In the genomic region with DNA sequence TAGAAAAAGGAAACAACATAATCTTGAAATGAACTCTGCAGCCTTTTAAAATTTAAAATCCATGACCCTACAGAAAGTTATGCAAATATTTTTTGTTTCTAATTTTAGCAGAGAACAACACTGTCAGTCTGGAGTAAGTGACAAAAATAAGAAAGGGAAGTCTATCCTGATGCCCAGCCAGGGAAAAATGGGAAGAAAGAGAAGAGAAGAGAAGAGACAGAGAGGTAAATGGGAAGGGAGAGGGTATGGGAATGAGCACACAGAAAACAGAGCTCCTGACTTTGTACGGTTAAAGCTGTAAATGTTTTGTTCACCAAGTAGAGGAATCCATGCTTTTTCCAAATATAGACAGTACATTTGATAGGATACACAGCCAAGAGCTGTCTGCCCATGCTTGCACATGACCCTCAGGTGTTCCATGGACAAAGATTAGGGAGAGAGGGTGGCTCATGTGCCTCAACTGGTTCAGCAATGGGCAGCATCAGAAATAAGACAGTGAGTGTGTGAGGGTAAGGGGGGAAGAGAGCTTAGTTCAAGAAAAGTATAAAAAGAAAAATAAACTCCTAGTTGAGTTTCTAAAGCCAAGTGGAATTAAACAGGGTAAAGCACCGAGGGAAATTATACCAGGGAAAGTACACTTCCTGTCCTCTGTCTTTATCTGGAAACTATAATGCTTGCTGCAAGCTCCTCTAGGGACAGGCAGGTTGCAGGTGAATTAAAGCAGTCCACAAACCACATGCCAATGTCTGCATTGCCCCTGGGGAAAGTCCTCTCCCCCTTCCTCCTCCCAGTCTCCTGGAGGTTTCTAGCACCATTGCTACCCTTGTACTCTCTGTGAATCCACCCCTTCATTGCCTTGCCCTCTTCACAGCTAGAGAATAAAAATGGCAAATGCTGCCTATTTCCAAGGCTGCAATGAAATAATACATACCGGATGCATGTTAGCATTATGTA, we compare ENCODE assay signal across 9 cellular contexts. TPM values are rescaled to one million over a fixed set of nuclear protein-coding genes. Genes with fewer than 3 reads are reported as not detected.
DNase-seq lines count a peak whose midpoint lies in the region; ATAC-seq and TF ChIP-seq lines count a peak whose summit lies in the region.
"Had no signal": no experiment of that assay in that cellular context is flagged by ENCODE, and none has a peak within 500 bp of the region (broad histone marks: within the 10 kb centered on the region; RNA-seq: fewer than 3 reads in every experiment).

No MANE protein-coding gene starts in this region.

- peaks cover 2% of the 10 kb centered on the region for H3K36me3 Mint-ChIP-seq in activated CD8-positive, alpha-beta memory T cell treated with anti-CD3 and anti-CD28 coated beads, Interleukin-2, amount 10 ng/mL, durations not matched to agents 7 days and 5 days
- no peaks in the 10 kb centered on the region for H3K36me3 Mint-ChIP-seq in activated naive CD8-positive, alpha-beta T cell treated with anti-CD3 and anti-CD28 coated beads, Interleukin-2, amount 50 U/mL, for 24 hours (ENCODE audit: low read depth)

- peak overlapping the region in 1 of 3 donors; percentile 3 for H3K4me3 ChIP-seq in right lobe of liver
- peak overlapping the region; percentile 24 to 27 for H3K4me3 ChIP-seq in tibial artery

- intact Hi-C loops in right lobe of liver (cut with DNase I): no loop called here
- intact Hi-C loops in tibial artery (cut with DNase I; ENCODE audit: low total_unique reads): no loop called here

- H3K36me3 ChIP-seq in right lobe of liver (no peaks in the 10 kb centered on the region), tibial artery (no peaks in the 10 kb centered on the region)

- peaks cover 2 to 50% (median 15%) of the 10 kb centered on the region in 4 donors for H3K4me1 ChIP-seq in right lobe of liver
- H3K4me1 ChIP-seq in tibial artery: peaks cover 0 to 92% (median 42%) of the 10 kb centered on the region in 4 donors

- peak overlapping the region; percentile 81 for H3K27ac Mint-ChIP-seq in activated CD8-positive, alpha-beta memory T cell treated with anti-CD3 and anti-CD28 coated beads, Interleukin-2, amount 10 ng/mL, durations not matched to agents 7 days and 5 days
- peak overlapping the region; percentile 21 for H3K27ac Mint-ChIP-seq in activated naive CD8-positive, alpha-beta T cell treated with anti-CD3 and anti-CD28 coated beads, Interleukin-2, amount 50 U/mL, for 24 hours

- 56% methylated on average over 3 of the region's 3 CpGs for WGBS in right lobe of liver (ENCODE audit: insufficient coverage, low coverage, low lambda C conversion rate, missing lambda C conversion rate)

- no peaks in the 10 kb centered on the region for H3K9me3 Mint-ChIP-seq in activated CD8-positive, alpha-beta memory T cell treated with anti-CD3 and anti-CD28 coated beads, Interleukin-2, amount 10 ng/mL, durations not matched to agents 7 days and 5 days (ENCODE audit: low read depth)
- H3K9me3 Mint-ChIP-seq in activated naive CD8-positive, alpha-beta T cell treated with anti-CD3 and anti-CD28 coated beads, Interleukin-2, amount 50 U/mL, for 24 hours: no peaks in the 10 kb centered on the region

- H3K27ac ChIP-seq in right lobe of liver (peak overlapping the region in 1 of 3 donors; percentile 64), tibial artery (peak overlapping the region; percentile 55 to 67)

- TF ChIP-seq POLR2A in right lobe of liver (IDR thresholded peaks at IDR 0.05): no peak

- H3K9me3 ChIP-seq in right lobe of liver (no peaks in the 10 kb centered on the region), tibial artery (no peaks in the 10 kb centered on the region)

- no peak for ATAC-seq in activated CD8-positive, alpha-beta memory T cell treated with anti-CD3 and anti-CD28 coated beads, Interleukin-2, amount 10 ng/mL, durations not matched to agents 7 days and 5 days
- no peak for ATAC-seq in activated naive CD8-positive, alpha-beta T cell treated with anti-CD3 and anti-CD28 coated beads, Interleukin-2, amount 50 U/mL, for 24 hours
- ATAC-seq in right lobe of liver: peak; percentile 7 to 51 (median 40)

- DNase-seq in activated CD8-positive, alpha-beta memory T cell treated with anti-CD3 and anti-CD28 coated beads, Interleukin-2, amount 10 ng/mL, durations not matched to agents 7 days and 5 days: no peak
- DNase-seq in activated CD8-positive, alpha-beta memory T cell treated with anti-CD3 and anti-CD28 coated beads for 24 hours: no peak
- no peak for DNase-seq in activated naive CD8-positive, alpha-beta T cell treated with anti-CD3 and anti-CD28 coated beads, Interleukin-2, amount 50 U/mL, for 24 hours
- no peak for DNase-seq in right lobe of liver
- no peak for DNase-seq in tibial artery
- no peak for DNase-seq in SIG-M5 treated with dmso at 0.1 percent for 504 hours (lab: John Stamatoyannopoulos, UW; ENCODE audit: unreplicated experiment)
- DNase-seq in SHP77 (lab: John Stamatoyannopoulos, UW): no peak
- DNase-seq in DMS79 treated with DMSO at 0.1 percent for 48 hours (lab: John Stamatoyannopoulos, UW): no peak
- DNase-seq: stimulated activated CD4-positive, alpha-beta T cell treated with anti-CD3 and anti-CD28 coated beads, Interleukin-2, amount 100 ng/mL, for 24 hours had no signal

- peak overlapping the region; percentile 68 for H3K4me3 Mint-ChIP-seq in activated CD8-positive, alpha-beta memory T cell treated with anti-CD3 and anti-CD28 coated beads, Interleukin-2, amount 10 ng/mL, durations not matched to agents 7 days and 5 days
- H3K4me3 Mint-ChIP-seq in activated naive CD8-positive, alpha-beta T cell treated with anti-CD3 and anti-CD28 coated beads, Interleukin-2, amount 50 U/mL, for 24 hours: peak overlapping the region; percentile 32

- H3K27me3 ChIP-seq in right lobe of liver: no peaks in the 10 kb centered on the region
- H3K27me3 ChIP-seq in tibial artery: no peaks in the 10 kb centered on the region

- CTCF ChIA-PET in activated CD8-positive, alpha-beta memory T cell treated with anti-CD3 and anti-CD28 coated beads, Interleukin-2, amount 10 ng/mL, durations not matched to agents 7 days and 5 days (lab: Charles Lee): interaction anchor here (1.0 to 6.9 kb wide), 4 partner anchors 9 to 118 kb away, joined by 3 to 102 read pairs (median 28); partner anchors contain the start of gene MAP3K5

- peaks cover 60% of the 10 kb centered on the region for H3K4me1 Mint-ChIP-seq in activated CD8-positive, alpha-beta memory T cell treated with anti-CD3 and anti-CD28 coated beads, Interleukin-2, amount 10 ng/mL, durations not matched to agents 7 days and 5 days
- H3K4me1 Mint-ChIP-seq in activated naive CD8-positive, alpha-beta T cell treated with anti-CD3 and anti-CD28 coated beads, Interleukin-2, amount 50 U/mL, for 24 hours: peaks cover 64% of the 10 kb centered on the region

- no peaks in the 10 kb centered on the region for H3K27me3 Mint-ChIP-seq in activated CD8-positive, alpha-beta memory T cell treated with anti-CD3 and anti-CD28 coated beads, Interleukin-2, amount 10 ng/mL, durations not matched to agents 7 days and 5 days
- H3K27me3 Mint-ChIP-seq in activated naive CD8-positive, alpha-beta T cell treated with anti-CD3 and anti-CD28 coated beads, Interleukin-2, amount 50 U/mL, for 24 hours: no peaks in the 10 kb centered on the region

- no peak for TF ChIP-seq CTCF in right lobe of liver (IDR thresholded peaks at IDR 0.05)
- TF ChIP-seq CTCF in tibial artery (IDR thresholded peaks at IDR 0.05): no peak

RNA-seq across cellular contexts. Expression of gene MAP3K5, which starts 30.0 kb away (rescaled TPM):
- total RNA-seq in activated CD8-positive, alpha-beta memory T cell treated with anti-CD3 and anti-CD28 coated beads, Interleukin-2, amount 10 ng/mL, durations not matched to agents 7 days and 5 days: 10 to 100 TPM; 18.3 to 21.7 TPM
- 10 to 100 TPM in 1 of 6 experiments, 1 to 10 TPM in 5; 5.0 to 10.4 (median 6.9) TPM for total RNA-seq in right lobe of liver

Comparison
In these comparisons a context has a peak if more than half of its experiments do, and no peak if none do; other contexts are left out.
1. ATAC-seq: peak in right lobe of liver (4 of 4); none in activated CD8-positive, alpha-beta memory T cell treated with anti-CD3 and anti-CD28 coated beads, Interleukin-2, amount 10 ng/mL, durations not matched to agents 7 days and 5 days (single experiment) and activated naive CD8-positive, alpha-beta T cell treated with anti-CD3 and anti-CD28 coated beads, Interleukin-2, amount 50 U/mL, for 24 hours (single experiment).